23 cellular contexts compared by ENCODE assay signal in the genomic region with DNA sequence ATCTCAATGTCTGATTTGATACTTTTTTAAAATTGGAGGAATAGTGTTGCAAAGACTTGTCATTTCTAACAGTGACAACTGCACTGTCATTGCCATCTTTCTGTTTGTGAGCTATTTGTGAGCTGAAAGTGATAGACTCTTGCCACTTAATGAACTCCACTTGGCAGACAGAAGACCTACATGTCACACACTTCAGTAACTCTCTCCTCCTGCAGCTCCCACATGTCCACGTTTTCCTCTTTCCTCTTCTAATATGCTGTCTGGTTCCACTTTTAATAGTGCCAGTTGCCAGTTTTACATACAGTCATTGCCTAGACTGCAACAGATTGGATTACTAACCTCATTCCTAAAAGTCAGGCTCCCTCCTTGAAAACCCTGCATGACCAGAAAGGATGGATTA.
DNase-seq lines count a peak whose midpoint lies in the region; ATAC-seq, FAIRE-seq and TF ChIP-seq lines count a peak whose summit lies in the region.
"Had no signal": no experiment of that assay in that cellular context is flagged by ENCODE, and none has a peak within 500 bp of the region (broad histone marks: within the 10 kb centered on the region; RNA-seq: fewer than 3 reads in every experiment).

No MANE protein-coding gene starts in this region.

- no peak overlapping the region for H4K91ac ChIP-seq in H1 (replicated peaks; ENCODE audit: insufficient read length, low read length)

- H3K27ac ChIP-seq in right atrium auricular region, result peak overlapping the region in 1 of 2 donors; percentile 62
- H3K27ac ChIP-seq in H1 (ENCODE audit: low read depth, low read length), result no peak overlapping the region
- H3K27ac ChIP-seq in endodermal cell (ENCODE audit: low read depth, low read length), result no peak overlapping the region
- H3K27ac ChIP-seq: BLaER1 treated with 17β-estradiol and CSF1 and Interleukin-3, amounts not matched to agents 10 nM and 100 nM; SJSA1 had no signal

- ATAC-seq in Right ventricle myocardium superior (ENCODE audit: poor library complexity) (peak; percentile 81), left ventricle myocardium superior (peak; percentile 82), HG03025 (IDR thresholded peaks at IDR 0.05; ENCODE audit: low FRiP score, unreplicated experiment) (no peak)
- ATAC-seq: HCT116, HepG2 had no signal

- H2BK12ac ChIP-seq in H1 (ENCODE audit: low read depth, low read length), result no peak overlapping the region; the same call in 1 of the 2 replicates

- H4K20me1 ChIP-seq in H1 (replicated peaks in 1 of 2; ENCODE audit: control insufficient read depth in 1 of 2, insufficient read depth in 2 of 2, low read length in 2 of 2), result no peaks in the 10 kb centered on the region
- H4K20me1 ChIP-seq: BLaER1 treated with 17β-estradiol and CSF1 and Interleukin-3, amounts not matched to agents 10 nM and 100 nM had no signal

- H3K36me3 ChIP-seq in right atrium auricular region (no peaks in the 10 kb centered on the region), H1 (ENCODE audit: control insufficient read depth in 2 of 4, insufficient read depth in 4 of 4, low read length in 3 of 4) (no peaks in the 10 kb centered on the region; a peak in 1 of 8 replicates), H7 (replicated peaks; ENCODE audit: control insufficient read depth, insufficient read depth, low read length) (no peaks in the 10 kb centered on the region), endodermal cell (ENCODE audit: control insufficient read depth, insufficient read depth, low read length) (no peaks in the 10 kb centered on the region)
- H3K36me3 ChIP-seq: BLaER1 treated with 17β-estradiol and CSF1 and Interleukin-3, amounts not matched to agents 10 nM and 100 nM; SJSA1 had no signal

- no peaks in the 10 kb centered on the region for H3K79me1 ChIP-seq in H1 (ENCODE audit: low read depth, low read length)

- H3K9me3 ChIP-seq in right atrium auricular region, result peaks cover 0 to 7% of the 10 kb centered on the region in 2 donors
- H3K9me3 ChIP-seq in H1 (ENCODE audit: insufficient read depth in 2 of 2, low read depth in 1 of 2, low read length in 1 of 2), result peaks cover 0 to 6% of the 10 kb centered on the region in 2 experiments; a peak in 1 of 4 replicates
- H3K9me3 ChIP-seq in endodermal cell (ENCODE audit: control insufficient read depth, low read length), result peaks cover 8% of the 10 kb centered on the region
- H3K9me3 ChIP-seq: BLaER1 treated with 17β-estradiol and CSF1 and Interleukin-3, amounts not matched to agents 10 nM and 100 nM; SJSA1 had no signal

- WGBS in H1 (ENCODE audit: extremely low coverage in 1 of 2, insufficient coverage in 1 of 2, insufficient read length in 1 of 2, insufficient replicate concordance in 2 of 2, low coverage in 1 of 2, low lambda C conversion rate in 2 of 2, missing lambda C conversion rate in 1 of 2), 2 experiments, result 44% methylated on average over 1 of the region's 1 CpG; no CpG with 5 or more reads in 1 of the 2 experiments
- 88 to 89% methylated on average over 1 of the region's 1 CpG for WGBS in endodermal cell (ENCODE audit: insufficient coverage in 1 of 2, insufficient read length in 1 of 2), 2 experiments

- H3K14ac ChIP-seq in H1 (ENCODE audit: insufficient read length), result no peak overlapping the region

- no peak for TF ChIP-seq EP300 in H1 (IDR thresholded peaks at IDR 0.05; ENCODE audit: borderline replicate concordance in 1 of 2, low read depth in 2 of 2, low read length in 2 of 2)

- no peak overlapping the region for H3K56ac ChIP-seq in H1 (replicated peaks; ENCODE audit: insufficient read length, low read depth, low read length)

- H3K4me3 Mint-ChIP-seq in endodermal cell, result no peak overlapping the region
- H3K4me3 Mint-ChIP-seq: CD4-positive, alpha-beta T cell had no signal

- peaks cover 21% of the 10 kb centered on the region for H3K4me1 Mint-ChIP-seq in endodermal cell

- no peak overlapping the region for H3K9ac ChIP-seq in H1 (replicated peaks in 1 of 4; ENCODE audit: extremely low read depth in 1 of 4, low read depth in 3 of 4, low read length in 3 of 4)
- H3K9ac ChIP-seq in endodermal cell (ENCODE audit: extremely low read depth, low read length, poor library complexity, severe bottlenecking), result no peak overlapping the region
- H3K9ac ChIP-seq: BLaER1 treated with 17β-estradiol and CSF1 and Interleukin-3, amounts not matched to agents 10 nM and 100 nM had no signal

- peaks cover 4% of the 10 kb centered on the region for H3K36me3 Mint-ChIP-seq in endodermal cell (ENCODE audit: low read depth)

- H4K5ac ChIP-seq in H1 (ENCODE audit: insufficient read length, low read depth, low read length), result no peak overlapping the region

- H3K4me3 ChIP-seq in right atrium auricular region, result no peak overlapping the region
- H3K4me3 ChIP-seq in H1 (ENCODE audit: extremely low read depth in 1 of 4, insufficient read depth in 2 of 4, low read depth in 3 of 4, low read length in 4 of 4), result no peak overlapping the region
- no peak overlapping the region for H3K4me3 ChIP-seq in H7 (ENCODE audit: insufficient read depth, low read depth, low read length)
- no peak overlapping the region for H3K4me3 ChIP-seq in endodermal cell (ENCODE audit: low read length)
- H3K4me3 ChIP-seq: BLaER1 treated with 17β-estradiol and CSF1 and Interleukin-3, amounts not matched to agents 10 nM and 100 nM; SJSA1 had no signal

- H3K4ac ChIP-seq in H1 (replicated peaks; ENCODE audit: insufficient read length, low read depth, low read length), result no peak overlapping the region

- H2AK5ac ChIP-seq in H1 (ENCODE audit: low read depth, low read length), result no peak overlapping the region

- TF ChIP-seq CTCF in right atrium auricular region (IDR thresholded peaks at IDR 0.05), result no peak
- no peak for TF ChIP-seq CTCF in H1 (IDR thresholded peaks at IDR 0.05; ENCODE audit: control extremely low read depth in 1 of 3, insufficient read depth in 1 of 3, low read depth in 1 of 3, low read length in 3 of 3)
- no peak for TF ChIP-seq CTCF in D721Med (IDR thresholded peaks at IDR 0.05; ENCODE audit: insufficient read depth, missing control alignments)
- TF ChIP-seq CTCF in endodermal cell (conservative IDR thresholded peaks at IDR 0.05), result no peak

- H4K8ac ChIP-seq in H1 (ENCODE audit: extremely low read depth, insufficient read depth, low read length), result no peak overlapping the region

- peaks cover 9% of the 10 kb centered on the region for H3K9me3 Mint-ChIP-seq in endodermal cell
- H3K9me3 Mint-ChIP-seq: CD4-positive, alpha-beta T cell had no signal

- H3K18ac ChIP-seq in H1 (ENCODE audit: extremely low read depth, low read length), result no peak overlapping the region; the same call in 1 of the 2 replicates

- H3K23me2 ChIP-seq in H1 (ENCODE audit: low read depth, low read length), result peaks cover 1% of the 10 kb centered on the region; the same call in 1 of the 2 replicates

- no peak for TF ChIP-seq POLR2A in H1 (IDR thresholded peaks at IDR 0.05; ENCODE audit: control extremely low read depth in 1 of 2, low read depth in 2 of 2, low read length in 2 of 2)

- intact Hi-C loops in Right ventricle myocardium superior (cut with DNase I), result no loop called here
- intact Hi-C loops in left ventricle myocardium superior (cut with micrococcal nuclease), result no loop called here

- no peaks in the 10 kb centered on the region for H3K79me2 ChIP-seq in H1 (ENCODE audit: control insufficient read depth in 1 of 2, insufficient read depth in 2 of 2, low read length in 2 of 2)

- H2BK20ac ChIP-seq in H1 (ENCODE audit: low read length), result 0 out of 2 replicates have a peak overlapping the region, but pooled peaks have one; percentile 40

- H3K4me2 ChIP-seq in H1 (ENCODE audit: insufficient read depth in 1 of 2, low read depth in 2 of 2, low read length in 2 of 2), result no peak overlapping the region
- H3K4me2 ChIP-seq: BLaER1 treated with 17β-estradiol and CSF1 and Interleukin-3, amounts not matched to agents 10 nM and 100 nM had no signal

- no peaks in the 10 kb centered on the region for H3K27me3 ChIP-seq in right atrium auricular region
- no peaks in the 10 kb centered on the region for H3K27me3 ChIP-seq in H1 (replicated peaks in 1 of 4; ENCODE audit: control insufficient read depth in 3 of 4, extremely low read depth in 1 of 4, insufficient read depth in 3 of 4, low read length in 3 of 4)
- no peaks in the 10 kb centered on the region for H3K27me3 ChIP-seq in H7 (ENCODE audit: control insufficient read depth, insufficient read depth, low read length)
- no peaks in the 10 kb centered on the region for H3K27me3 ChIP-seq in endodermal cell (ENCODE audit: control insufficient read depth, insufficient read depth, low read length, poor library complexity, severe bottlenecking)
- H3K27me3 ChIP-seq: BLaER1 treated with 17β-estradiol and CSF1 and Interleukin-3, amounts not matched to agents 10 nM and 100 nM; SJSA1 had no signal

- POLR2A ChIA-PET in H1 (lab: Charles Lee; ENCODE audit: partially characterized antibody), result no interaction called here

- H3K27ac Mint-ChIP-seq in endodermal cell, result no peak overlapping the region
- H3K27ac Mint-ChIP-seq: CD4-positive, alpha-beta T cell had no signal

- peaks cover 0 to 4% of the 10 kb centered on the region in 2 donors for H3K4me1 ChIP-seq in right atrium auricular region
- peaks cover 0 to 16% (median 5%) of the 10 kb centered on the region in 4 experiments; a peak in 4 of 7 replicates for H3K4me1 ChIP-seq in H1 (replicated peaks in 1 of 4; ENCODE audit: control insufficient read depth in 3 of 4, insufficient read depth in 4 of 4, low read length in 3 of 4)
- peaks cover 2% of the 10 kb centered on the region for H3K4me1 ChIP-seq in endodermal cell (ENCODE audit: control insufficient read depth, insufficient read depth, low read length)
- H3K4me1 ChIP-seq: BLaER1 treated with 17β-estradiol and CSF1 and Interleukin-3, amounts not matched to agents 10 nM and 100 nM; SJSA1 had no signal

- TF ChIP-seq RAD21 in H1 (IDR thresholded peaks at IDR 0.05 in 1 of 2, conservative IDR thresholded peaks at IDR 0.05 in 1 of 2; ENCODE audit: low read depth in 2 of 2, low read length in 2 of 2), result no peak

- no peak for FAIRE-seq in H1 (lab: Jason Lieb, UNC)
- FAIRE-seq in D721Med (lab: Jason Lieb, UNC), result no peak
- FAIRE-seq: A204.1, GM18507, HepG2 had no signal

- H3K27me3 Mint-ChIP-seq in endodermal cell (ENCODE audit: insufficient read depth), result no peaks in the 10 kb centered on the region
- H3K27me3 Mint-ChIP-seq: CD4-positive, alpha-beta T cell had no signal

- DNase-seq in Right ventricle myocardium superior (no peak), right atrium auricular region (ENCODE audit: low spot score) (no peak), H1 (ENCODE audit: low read depth in 1 of 2, low spot score in 2 of 2) (no peak), left ventricle myocardium superior (no peak), H7 (no peak), D721Med (ENCODE audit: insufficient read length, low spot score) (no peak), endodermal cell (no peak)
- DNase-seq: CD4-positive, alpha-beta T cell; DMS53; MV-4-11; NCI-H1105 treated with DMSO at 0.1 percent for 48 hours; NCI-H146; NCI-H1930; NCI-H2107; NCI-H510A; NCI-H69 had no signal

- H2BK15ac ChIP-seq in H1 (ENCODE audit: low read length), result no peak overlapping the region

- H3K23ac ChIP-seq in H1 (ENCODE audit: insufficient read length), result no peak overlapping the region

- H2BK120ac ChIP-seq in H1 (replicated peaks; ENCODE audit: low read depth, low read length), result no peak overlapping the region

- H2AFZ ChIP-seq in H1 (ENCODE audit: low read length), result no peak overlapping the region

- CTCF ChIA-PET in H1 (lab: Charles Lee; ENCODE audit: partially characterized antibody), result interaction anchor here (1.0 to 1.3 kb wide), 2 partner anchors 13 to 431 kb away, joined by 3 to 5 read pairs; no protein-coding TSS in a partner anchor

- H2BK5ac ChIP-seq in H1 (ENCODE audit: low read depth, low read length), result 0 out of 2 replicates have a peak overlapping the region, but pooled peaks have one; percentile 4
